In the genomic region with DNA sequence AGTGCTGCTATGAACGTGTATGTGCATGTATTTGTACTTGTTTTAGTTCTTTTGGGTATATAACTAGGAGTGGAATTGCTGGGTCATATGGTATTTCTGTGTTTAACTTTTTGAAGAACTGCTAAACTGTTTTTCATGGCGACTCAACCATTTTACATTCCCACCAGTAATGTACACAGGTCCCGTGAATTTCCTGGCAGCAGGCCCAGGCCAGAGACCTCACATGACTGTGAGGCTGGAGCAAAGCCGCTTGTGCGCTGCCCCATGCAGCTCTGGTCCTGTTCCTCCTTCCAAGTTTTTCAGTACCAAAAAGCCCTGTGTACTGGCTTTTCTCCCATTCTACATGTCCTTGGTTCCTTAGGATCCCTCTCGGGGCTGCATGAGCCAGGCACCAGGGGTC, we compare ENCODE assay signal across 12 cellular contexts. TPM values are rescaled to one million over a fixed set of nuclear protein-coding genes. Genes with fewer than 3 reads are reported as not detected.
DNase-seq lines count a peak whose midpoint lies in the region; ATAC-seq and TF ChIP-seq lines count a peak whose summit lies in the region.
"Had no signal": no experiment of that assay in that cellular context is flagged by ENCODE, and none has a peak within 500 bp of the region (broad histone marks: within the 10 kb centered on the region; RNA-seq: fewer than 3 reads in every experiment).

No MANE protein-coding gene starts in this region.

- no peak for TF ChIP-seq POLR2A in Peyer's patch (IDR thresholded peaks at IDR 0.05)

- no peaks in the 10 kb centered on the region for H3K36me3 Mint-ChIP-seq in activated naive CD4-positive, alpha-beta T cell treated with anti-CD3 and anti-CD28 coated beads, Interleukin-2, amount 10 ng/mL, durations not matched to agents 7 days and 5 days
- H3K36me3 Mint-ChIP-seq: type B pancreatic cell had no signal

- H3K4me1 ChIP-seq in Peyer's patch = peaks cover 0 to 35% (median 0%) of the 10 kb centered on the region in 4 donors

- DNase-seq in COLO829 (ENCODE audit: low spot score) (peak; percentile 66), Peyer's patch (peak in 2 of 3 donors; percentile 50 to 68), fibroblast of pulmonary artery (ENCODE audit: low read depth) (peak; percentile 75), mucosa of gallbladder (ENCODE audit: low spot score) (peak; percentile 86), NCI-H1930 (lab: John Stamatoyannopoulos, UW) (no peak)
- no peak for DNase-seq in activated naive CD4-positive, alpha-beta T cell treated with anti-CD3 and anti-CD28 coated beads, Interleukin-2, amount 10 ng/mL, durations not matched to agents 7 days and 5 days
- DNase-seq: activated gamma-delta T cell, NCI-H1436 treated with DMSO at 0.1 percent for 48 hours had no signal

- no peaks in the 10 kb centered on the region for H3K9me3 ChIP-seq in Peyer's patch

- H3K27me3 Mint-ChIP-seq in activated naive CD4-positive, alpha-beta T cell treated with anti-CD3 and anti-CD28 coated beads, Interleukin-2, amount 10 ng/mL, durations not matched to agents 7 days and 5 days = peaks cover 23% of the 10 kb centered on the region
- H3K27me3 Mint-ChIP-seq: type B pancreatic cell had no signal

- peak overlapping the region in 1 of 4 donors; percentile 44 for H3K27ac ChIP-seq in Peyer's patch

- H3K4me3 ChIP-seq in Peyer's patch = no peak overlapping the region
- no peak overlapping the region for H3K4me3 ChIP-seq in fibroblast of pulmonary artery (replicated peaks; ENCODE audit: low read depth, low read length)

- H3K27me3 ChIP-seq in Peyer's patch = no peaks in the 10 kb centered on the region

- no peak overlapping the region for H3K4me3 Mint-ChIP-seq in activated naive CD4-positive, alpha-beta T cell treated with anti-CD3 and anti-CD28 coated beads, Interleukin-2, amount 10 ng/mL, durations not matched to agents 7 days and 5 days
- H3K4me3 Mint-ChIP-seq: type B pancreatic cell had no signal

- TF ChIP-seq CTCF in Peyer's patch (IDR thresholded peaks at IDR 0.05) (no peak), fibroblast of pulmonary artery (IDR thresholded peaks at IDR 0.05; ENCODE audit: low read length, missing control alignments) (no peak)

- no peaks in the 10 kb centered on the region for H3K36me3 ChIP-seq in Peyer's patch

- H3K27ac Mint-ChIP-seq in activated naive CD4-positive, alpha-beta T cell treated with anti-CD3 and anti-CD28 coated beads, Interleukin-2, amount 10 ng/mL, durations not matched to agents 7 days and 5 days = no peak overlapping the region
- H3K27ac Mint-ChIP-seq: type B pancreatic cell had no signal

- H3K4me1 Mint-ChIP-seq in activated naive CD4-positive, alpha-beta T cell treated with anti-CD3 and anti-CD28 coated beads, Interleukin-2, amount 10 ng/mL, durations not matched to agents 7 days and 5 days = peaks cover 2% of the 10 kb centered on the region

- CTCF ChIA-PET in activated naive CD4-positive, alpha-beta T cell treated with anti-CD3 and anti-CD28 coated beads, Interleukin-2, amount 10 ng/mL, durations not matched to agents 7 days and 5 days (lab: Charles Lee) = no interaction called here

- no peaks in the 10 kb centered on the region for H3K9me3 Mint-ChIP-seq in activated naive CD4-positive, alpha-beta T cell treated with anti-CD3 and anti-CD28 coated beads, Interleukin-2, amount 10 ng/mL, durations not matched to agents 7 days and 5 days
- H3K9me3 Mint-ChIP-seq: CD14-positive monocyte, type B pancreatic cell had no signal

- ATAC-seq in GM21723 (IDR thresholded peaks at IDR 0.05; ENCODE audit: unreplicated experiment) (no peak), GM18907 (IDR thresholded peaks at IDR 0.05; ENCODE audit: unreplicated experiment) (no peak)

RNA-seq across cellular contexts. Expression of a gene that starts 29.6 kb away (rescaled TPM):
- total RNA-seq in Peyer's patch (100 to 1,000 TPM in 2 of 4 donors, 10 to 100 TPM in 2; 41.3 to 200 (median 119) TPM), mucosa of gallbladder (38.1 TPM)

RNA-seq across cellular contexts. Expression of a gene that starts 45.7 kb away (rescaled TPM):
- total RNA-seq in Peyer's patch = 1,000 to 10,000 TPM in 1 of 4 donors, 100 to 1,000 TPM in 1, 10 to 100 TPM in 2; 15.7 to 1,128 (median 174) TPM
- not detected for total RNA-seq in mucosa of gallbladder

Comparison
In these comparisons a context has a peak if more than half of its experiments do, and no peak if none do; other contexts are left out.
1. DNase-seq: peak in COLO829 (single experiment), Peyer's patch (2 of 3), fibroblast of pulmonary artery (single experiment) and mucosa of gallbladder (single experiment); none in activated naive CD4-positive, alpha-beta T cell treated with anti-CD3 and anti-CD28 coated beads, Interleukin-2, amount 10 ng/mL, durations not matched to agents 7 days and 5 days (single experiment) and NCI-H1930 (0 of 2).
2. RNA of a gene that starts 45.7 kb away (total RNA-seq): 15.7 to 1,128 TPM in Peyer's patch; not detected in mucosa of gallbladder (single experiment); every median in the first group is over 10 times any median in the second.